37 cellular contexts compared by ENCODE assay signal in genomic region chr19:35273686-35274259, GRCh38. TPM values are rescaled to one million over a fixed set of nuclear protein-coding genes. Genes with fewer than 3 reads are reported as not detected.
DNase-seq lines count a peak whose midpoint lies in the region; ATAC-seq, FAIRE-seq and TF ChIP-seq lines count a peak whose summit lies in the region.
"Had no signal": no experiment of that assay in that cellular context is flagged by ENCODE, and none has a peak within 500 bp of the region (broad histone marks: within the 10 kb centered on the region; RNA-seq: fewer than 3 reads in every experiment).

No MANE protein-coding gene starts in this region.

- H3K9me3 ChIP-seq in liver (ENCODE audit: control insufficient read depth in 4 of 4, low read length in 3 of 4) (no peaks in the 10 kb centered on the region), HepG2 (ENCODE audit: low read length) (no peaks in the 10 kb centered on the region), MG63 (no peaks in the 10 kb centered on the region)
- H3K9me3 ChIP-seq: BE2C, Caco-2, esophagus squamous epithelium, heart left ventricle, mucosa of descending colon, upper lobe of left lung had no signal

- DNase-seq in HepG2 (ENCODE audit: low spot score) (no peak), WTC11 (ENCODE audit: low spot score) (no peak), naive B cell (no peak), superior temporal gyrus (ENCODE audit: extremely low spot score) (peak; percentile 29), DMS 273 (lab: John Stamatoyannopoulos, UW; ENCODE audit: unreplicated experiment) (no peak), MG63 (no peak), cortex of kidney (lab: John Stamatoyannopoulos, UW) (no peak)
- DNase-seq: ACHN; activated CD4-positive, alpha-beta T cell treated with anti-CD3 and anti-CD28 coated beads, Interleukin-2, amount 50 U/mL, for 4 hours; activated CD8-positive, alpha-beta memory T cell treated with anti-CD3 and anti-CD28 coated beads, Interleukin-2, amount 10 ng/mL, durations not matched to agents 7 days and 5 days; activated naive CD4-positive, alpha-beta T cell; activated naive CD8-positive, alpha-beta T cell treated with anti-CD3 and anti-CD28 coated beads, Interleukin-2, amount 50 U/mL, for 24 hours; activated T-cell treated with anti-CD3 and anti-CD28 coated beads, Interleukin-2, amount 50 U/mL, for 72 hours; BE2C; Caco-2; DMS79 treated with DMSO at 0.1 percent for 48 hours; esophagus squamous epithelium; foreskin melanocyte; GDM1; heart left ventricle; kidney glomerular epithelial cell; mucosa of descending colon; NCI-H1436 treated with DMSO at 0.1 percent for 48 hours; NCI-H2081 treated with DMSO at 0.1 percent for 48 hours; NCI-H345; SHP77; stimulated activated CD8-positive, alpha-beta memory T cell treated with anti-CD3 and anti-CD28 coated beads, Interleukin-4, amount 100 ng/mL, for 48 hours; T1000; upper lobe of left lung; WERI-Rb-1 had no signal

- no TSS peak for BruUV-seq in HepG2 (replicated peaks; lab: Mats Ljungman, UMichigan)

- H3K4me2 ChIP-seq in HepG2 (ENCODE audit: low read depth, low read length), result no peak overlapping the region
- H3K4me2 ChIP-seq: neural progenitor cell had no signal

- CTCF ChIA-PET in HepG2 (lab: Yijun Ruan, JAX; ENCODE audit: low intra/inter-chr PET ratio, low total read pairs), result no interaction called here
- CTCF ChIA-PET in WTC11 (lab: Charles Lee), result no interaction called here

- H3K27ac ChIP-seq in liver (ENCODE audit: low read depth in 1 of 2, low read length in 2 of 2) (peak overlapping the region; percentile 51 to 91), HepG2 (ENCODE audit: extremely low read length, insufficient read depth, low read length) (no peak overlapping the region)
- H3K27ac ChIP-seq: heart left ventricle, neural progenitor cell, upper lobe of left lung, WERI-Rb-1 had no signal

- peaks cover 7% of the 10 kb centered on the region for H3K79me2 ChIP-seq in HepG2 (ENCODE audit: insufficient read depth, low read length)

- H3K27ac Mint-ChIP-seq in WTC11 (peak overlapping the region; percentile 12; the same call in 1 of the 2 replicates), naive B cell (peak overlapping the region in 5 of 6 donors; percentile 39 to 86 (median 72))

- in situ Hi-C loops in HepG2 (cut with HindIII; ENCODE audit: extremely low pct_ligation_motif_present, low pct_unique_long_range_greater_than_20kb), result no loop called here

- TF ChIP-seq CTCF in liver (IDR thresholded peaks at IDR 0.05; ENCODE audit: low read depth, low read length, missing input control) (no peak), HepG2 (CRISPR knock-in tag; IDR thresholded peaks at IDR 0.05) (no peak), WTC11 (IDR thresholded peaks at IDR 0.05) (no peak)

- H3K27me3 ChIP-seq in liver (ENCODE audit: control insufficient read depth in 4 of 4, insufficient read depth in 4 of 4, low read length in 3 of 4) (no peaks in the 10 kb centered on the region), HepG2 (ENCODE audit: control insufficient read depth in 1 of 2, insufficient read depth in 2 of 2, low read length in 2 of 2) (no peaks in the 10 kb centered on the region), MG63 (no peaks in the 10 kb centered on the region)
- H3K27me3 ChIP-seq: BE2C, esophagus squamous epithelium, heart left ventricle, neural progenitor cell, upper lobe of left lung had no signal

- 87% methylated on average over 14 of the region's 14 CpGs for WGBS in liver
- WGBS in HepG2 (ENCODE audit: low lambda C conversion rate), result 89% methylated on average over 14 of the region's 14 CpGs

- H3K36me3 Mint-ChIP-seq in WTC11 (peaks cover 56% of the 10 kb centered on the region), naive B cell (peaks cover 13 to 26% of the 10 kb centered on the region in 2 donors)

- no peak for FAIRE-seq in HepG2 (lab: Jason Lieb, UNC)
- FAIRE-seq: endometrium had no signal

- ATAC-seq in HepG2 (no peak), WTC11 (no peak), naive B cell (ENCODE audit: low read depth in 2 of 2) (no peak)
- ATAC-seq: activated CD8-positive, alpha-beta memory T cell treated with anti-CD3 and anti-CD28 coated beads, Interleukin-2, amount 10 ng/mL, durations not matched to agents 7 days and 5 days; activated naive CD8-positive, alpha-beta T cell treated with anti-CD3 and anti-CD28 coated beads, Interleukin-2, amount 50 U/mL, for 24 hours; activated T-cell treated with anti-CD3 and anti-CD28 coated beads, Interleukin-2, amount 50 U/mL, for 72 hours; HCT116; heart left ventricle; mucosa of descending colon had no signal

- H3K4me3 Mint-ChIP-seq in WTC11 (no peak overlapping the region), naive B cell (peak overlapping the region in 3 of 8 donors; percentile 30 to 44 (median 42))
- H3K4me3 Mint-ChIP-seq: activated CD8-positive, alpha-beta memory T cell treated with anti-CD3 and anti-CD28 coated beads, Interleukin-2, amount 10 ng/mL, durations not matched to agents 7 days and 5 days; activated naive CD8-positive, alpha-beta T cell treated with anti-CD3 and anti-CD28 coated beads, Interleukin-2, amount 50 U/mL, for 24 hours; activated T-cell treated with anti-CD3 and anti-CD28 coated beads, Interleukin-2, amount 50 U/mL, for 72 hours had no signal

- TF ChIP-seq EP300 in HepG2 (IDR thresholded peaks at IDR 0.05; ENCODE audit: low read depth in 2 of 2, low read length in 2 of 2) (no peak), HepG2 (CRISPR knock-in tag; IDR thresholded peaks at IDR 0.05; ENCODE audit: borderline replicate concordance) (no peak)

- intact Hi-C loops in HepG2 (cut with micrococcal nuclease; ENCODE audit: unreplicated experiment), result no loop called here

- H3K4me1 Mint-ChIP-seq in WTC11 (no peaks in the 10 kb centered on the region), naive B cell (peaks cover 38 to 64% (median 52%) of the 10 kb centered on the region in 3 donors)

- H3K4me1 ChIP-seq in liver (ENCODE audit: control insufficient read depth in 4 of 4, insufficient read depth in 4 of 4, low read length in 3 of 4) (peaks cover 20 to 43% (median 32%) of the 10 kb centered on the region in 4 donors), HepG2 (ENCODE audit: insufficient read depth, low read length) (peaks cover 12% of the 10 kb centered on the region)
- H3K4me1 ChIP-seq: BE2C, neural progenitor cell had no signal

- TF ChIP-seq POLR2A in HepG2 (IDR thresholded peaks at IDR 0.05; ENCODE audit: insufficient read depth in 1 of 2, low read depth in 2 of 2, low read length in 2 of 2), result no peak

- no peaks in the 10 kb centered on the region for H4K20me1 ChIP-seq in HepG2 (ENCODE audit: insufficient read depth, low read length)

- H3K9ac ChIP-seq in liver (ENCODE audit: low read depth in 1 of 2, low read length in 2 of 2) (no peak overlapping the region), HepG2 (ENCODE audit: insufficient read depth, low read depth, low read length) (no peak overlapping the region)
- H3K9ac ChIP-seq: neural progenitor cell had no signal

- H3K27me3 Mint-ChIP-seq in WTC11 (ENCODE audit: low read depth), result no peaks in the 10 kb centered on the region
- no peaks in the 10 kb centered on the region for H3K27me3 Mint-ChIP-seq in naive B cell
- H3K27me3 Mint-ChIP-seq: activated CD8-positive, alpha-beta memory T cell treated with anti-CD3 and anti-CD28 coated beads, Interleukin-2, amount 10 ng/mL, durations not matched to agents 7 days and 5 days; activated naive CD8-positive, alpha-beta T cell treated with anti-CD3 and anti-CD28 coated beads, Interleukin-2, amount 50 U/mL, for 24 hours had no signal

- TF ChIP-seq RAD21 in liver (IDR thresholded peaks at IDR 0.05) (no peak), HepG2 (CRISPR knock-in tag; IDR thresholded peaks at IDR 0.05) (no peak)

- H3K4me3 ChIP-seq in liver (ENCODE audit: low read depth in 1 of 3, low read length in 3 of 3) (no peak overlapping the region), HepG2 (replicated peaks in 1 of 3; ENCODE audit: insufficient read depth in 1 of 3, low read depth in 2 of 3, low read length in 3 of 3) (no peak overlapping the region), MG63 (no peak overlapping the region)
- H3K4me3 ChIP-seq: esophagus squamous epithelium, heart left ventricle, lung, mucosa of descending colon, neural progenitor cell, upper lobe of left lung had no signal

- H3K36me3 ChIP-seq in liver (ENCODE audit: control insufficient read depth in 4 of 4, insufficient read depth in 3 of 4, low read depth in 1 of 4, low read length in 3 of 4) (peaks cover 0 to 19% (median 15%) of the 10 kb centered on the region in 4 donors), HepG2 (replicated peaks in 1 of 2; ENCODE audit: control insufficient read depth in 1 of 2, insufficient read depth in 2 of 2, low read length in 2 of 2) (peaks cover 26 to 47% of the 10 kb centered on the region in 2 experiments), MG63 (peaks cover 37% of the 10 kb centered on the region)

- POLR2A ChIA-PET in HepG2 (lab: Yijun Ruan, JAX) (interaction anchor here (1.1 kb wide), 1 partner anchor 8 kb away, joined by 4 read pairs; no protein-coding TSS in a partner anchor), WTC11 (lab: Charles Lee) (no interaction called here)

- H3K9me3 Mint-ChIP-seq in WTC11, result no peaks in the 10 kb centered on the region
- no peaks in the 10 kb centered on the region for H3K9me3 Mint-ChIP-seq in naive B cell
- H3K9me3 Mint-ChIP-seq: activated naive CD8-positive, alpha-beta T cell treated with anti-CD3 and anti-CD28 coated beads, Interleukin-2, amount 50 U/mL, for 24 hours; activated T-cell treated with anti-CD3 and anti-CD28 coated beads, Interleukin-2, amount 50 U/mL, for 72 hours; neural progenitor cell had no signal

- H2AFZ ChIP-seq in HepG2 (ENCODE audit: low read length), result no peak overlapping the region
- H2AFZ ChIP-seq: neural progenitor cell had no signal

RNA-seq across cellular contexts. Expression of gene USF2, which starts 5.0 kb away (rescaled TPM):
- 10 to 100 TPM; 31.6 to 80.2 TPM for total RNA-seq in liver
- polyA plus RNA-seq in liver, result 10 to 100 TPM; 22.8 to 85.9 TPM
- 44.8 and 54.9 TPM in 2 replicates for total RNA-seq in HepG2 (2016; rRNA removed; fragmentation: Illumina TruSeq; extraction: Trizol)
- total RNA-seq in HepG2 (2016; cell fraction: cytosol; rRNA removed; fragmentation: Illumina TruSeq; extraction: Trizol; ENCODE audit: low read depth), result 85.6 and 90.7 TPM in 2 replicates
- 38.6 and 58.5 TPM in 2 replicates for total RNA-seq in HepG2 (2016; cell fraction: insoluble cytoplasmic fraction; rRNA removed; fragmentation: Illumina TruSeq; extraction: Trizol)
- total RNA-seq in HepG2 (2016; cell fraction: membrane; rRNA removed; fragmentation: Illumina TruSeq; extraction: Trizol), result 116 and 121 TPM in 2 replicates
- total RNA-seq in HepG2 (2016; cell fraction: nucleus; rRNA removed; fragmentation: Illumina TruSeq; extraction: Trizol), result 31.0 and 31.5 TPM in 2 replicates
- 94.9 and 106 TPM in 2 replicates for polyA plus RNA-seq in HepG2 (2011; rRNA removed)
- 72.5 and 101 TPM in 2 replicates for polyA plus RNA-seq in HepG2 (2011; cell fraction: cytosol; rRNA removed)
- 179 and 216 TPM in 2 replicates for polyA plus RNA-seq in HepG2 (2011; cell fraction: nucleus; rRNA removed)
- 59.3 and 80.8 TPM in 2 replicates for polyA plus RNA-seq in HepG2 (2012)
- 180 and 204 TPM in 2 replicates for polyA plus RNA-seq in HepG2 (2016; cell fraction: cytosol; fragmentation: Illumina TruSeq; extraction: Trizol; ENCODE audit: low read depth)
- 76.3 and 81.0 TPM in 2 replicates for polyA plus RNA-seq in HepG2 (2016; cell fraction: insoluble cytoplasmic fraction; fragmentation: Illumina TruSeq; extraction: Trizol; ENCODE audit: low read depth)
- polyA plus RNA-seq in HepG2 (2016; cell fraction: membrane; fragmentation: Illumina TruSeq; extraction: Trizol; ENCODE audit: low read depth), result 201 and 210 TPM in 2 replicates
- polyA plus RNA-seq in HepG2 (2016; cell fraction: nucleus; fragmentation: Illumina TruSeq; extraction: Trizol; ENCODE audit: insufficient read depth, low read depth), result 122 and 131 TPM in 2 replicates
- polyA minus RNA-seq in HepG2 (2011; rRNA and poly(A)+ RNA removed; ENCODE audit: low replicate concordance), result 64.5 and 74.9 TPM in 2 replicates
- 28.8 and 32.4 TPM in 2 replicates for polyA minus RNA-seq in HepG2 (2011; cell fraction: cytosol; rRNA and poly(A)+ RNA removed)
- polyA minus RNA-seq in HepG2 (2011; cell fraction: nucleus; rRNA and poly(A)+ RNA removed), result 29.3 and 33.5 TPM in 2 replicates
- 109 to 127 TPM (median 120 TPM) in 3 replicates for total RNA-seq in WTC11 (2021)
- 10 to 100 TPM in 4 of 6 donors, 1 to 10 TPM in 2; 1.9 to 15.5 (median 10.4) TPM for polyA plus RNA-seq in naive B cell (ENCODE audit: low read depth in 6 of 6)
- total RNA-seq in MG63 (2014; rRNA removed; shearing (Covaris generic); ENCODE audit: low replicate concordance), result 73.5 and 85.5 TPM in 2 replicates

RNA-seq across cellular contexts. Expression of gene HAMP, which starts 8.6 kb away (rescaled TPM):
- total RNA-seq in liver (100 to 1,000 TPM in 1 of 2 donors, 10 to 100 TPM in 1; 18.8 to 204 TPM), HepG2 (2016; rRNA removed; fragmentation: Illumina TruSeq; extraction: Trizol) (25.7 and 47.6 TPM in 2 replicates), WTC11 (2021) (0.11 to 0.22 TPM (median 0.14 TPM) in 3 replicates)
- polyA plus RNA-seq in liver (1,000 to 10,000 TPM in 1 of 2 donors, 100 to 1,000 TPM in 1; 509 to 1,000 TPM), HepG2 (2011; rRNA removed) (36.1 and 73.0 TPM in 2 replicates), naive B cell (ENCODE audit: low read depth in 6 of 6) (under 1 TPM in 1 of 6 donors, not detected in 5; 0.12 TPM)
- total RNA-seq in HepG2 (2016; cell fraction: cytosol; rRNA removed; fragmentation: Illumina TruSeq; extraction: Trizol; ENCODE audit: low read depth), result 25.4 and 32.6 TPM in 2 replicates
- total RNA-seq in HepG2 (2016; cell fraction: insoluble cytoplasmic fraction; rRNA removed; fragmentation: Illumina TruSeq; extraction: Trizol), result 29.6 and 46.4 TPM in 2 replicates
- total RNA-seq in HepG2 (2016; cell fraction: membrane; rRNA removed; fragmentation: Illumina TruSeq; extraction: Trizol), result 20.2 and 24.3 TPM in 2 replicates
- 34.1 and 40.9 TPM in 2 replicates for total RNA-seq in HepG2 (2016; cell fraction: nucleus; rRNA removed; fragmentation: Illumina TruSeq; extraction: Trizol)
- polyA plus RNA-seq in HepG2 (2011; cell fraction: cytosol; rRNA removed), result 15.0 and 69.5 TPM in 2 replicates
- 13.2 and 42.5 TPM in 2 replicates for polyA plus RNA-seq in HepG2 (2011; cell fraction: nucleus; rRNA removed)
- polyA plus RNA-seq in HepG2 (2012), result 6.0 and 30.6 TPM in 2 replicates
- 29.7 and 32.2 TPM in 2 replicates for polyA plus RNA-seq in HepG2 (2016; cell fraction: cytosol; fragmentation: Illumina TruSeq; extraction: Trizol; ENCODE audit: low read depth)
- polyA plus RNA-seq in HepG2 (2016; cell fraction: insoluble cytoplasmic fraction; fragmentation: Illumina TruSeq; extraction: Trizol; ENCODE audit: low read depth), result 44.0 and 52.6 TPM in 2 replicates
- 28.8 and 30.2 TPM in 2 replicates for polyA plus RNA-seq in HepG2 (2016; cell fraction: membrane; fragmentation: Illumina TruSeq; extraction: Trizol; ENCODE audit: low read depth)
- 111 and 114 TPM in 2 replicates for polyA plus RNA-seq in HepG2 (2016; cell fraction: nucleus; fragmentation: Illumina TruSeq; extraction: Trizol; ENCODE audit: insufficient read depth, low read depth)
- 150 TPM in 1 of 2 replicates, not detected in the other for polyA minus RNA-seq in HepG2 (2011; rRNA and poly(A)+ RNA removed; ENCODE audit: low replicate concordance)
- 10.9 and 30.2 TPM in 2 replicates for polyA minus RNA-seq in HepG2 (2011; cell fraction: cytosol; rRNA and poly(A)+ RNA removed)
- 9.2 and 18.0 TPM in 2 replicates for polyA minus RNA-seq in HepG2 (2011; cell fraction: nucleus; rRNA and poly(A)+ RNA removed)
- total RNA-seq in MG63 (2014; rRNA removed; shearing (Covaris generic); ENCODE audit: low replicate concordance), result not detected in 2 replicates
- total RNA-seq: Caco-2, cardiac septum, esophagus squamous epithelium, mucosa of descending colon had no signal

RNA-seq across cellular contexts. Expression of gene MAG, which starts 18.2 kb away (rescaled TPM):
- 1 to 10 TPM in 1 of 2 donors, under 1 TPM in 1; 0.33 to 3.9 TPM for total RNA-seq in liver
- polyA plus RNA-seq in liver, result under 1 TPM in 1 of 2 donors, not detected in 1; 0.29 TPM
- total RNA-seq in HepG2 (2016; rRNA removed; fragmentation: Illumina TruSeq; extraction: Trizol), result 0.80 and 1.3 TPM in 2 replicates
- total RNA-seq in HepG2 (2016; cell fraction: cytosol; rRNA removed; fragmentation: Illumina TruSeq; extraction: Trizol; ENCODE audit: low read depth), result 0.26 and 0.71 TPM in 2 replicates
- total RNA-seq in HepG2 (2016; cell fraction: insoluble cytoplasmic fraction; rRNA removed; fragmentation: Illumina TruSeq; extraction: Trizol), result 0.56 and 0.87 TPM in 2 replicates
- 0.59 and 1.5 TPM in 2 replicates for total RNA-seq in HepG2 (2016; cell fraction: membrane; rRNA removed; fragmentation: Illumina TruSeq; extraction: Trizol)
- 1.6 and 2.6 TPM in 2 replicates for total RNA-seq in HepG2 (2016; cell fraction: nucleus; rRNA removed; fragmentation: Illumina TruSeq; extraction: Trizol)
- 0.17 and 0.20 TPM in 2 replicates for polyA plus RNA-seq in HepG2 (2011; rRNA removed)
- 0.13 and 0.27 TPM in 2 replicates for polyA plus RNA-seq in HepG2 (2011; cell fraction: cytosol; rRNA removed)
- 0.40 and 0.93 TPM in 2 replicates for polyA plus RNA-seq in HepG2 (2011; cell fraction: nucleus; rRNA removed)
- not detected in 2 replicates for polyA plus RNA-seq in HepG2 (2012)
- polyA plus RNA-seq in HepG2 (2016; cell fraction: cytosol; fragmentation: Illumina TruSeq; extraction: Trizol; ENCODE audit: low read depth), result 0.70 TPM in 2 replicates
- 0.38 and 1.3 TPM in 2 replicates for polyA plus RNA-seq in HepG2 (2016; cell fraction: insoluble cytoplasmic fraction; fragmentation: Illumina TruSeq; extraction: Trizol; ENCODE audit: low read depth)
- 0.24 and 0.97 TPM in 2 replicates for polyA plus RNA-seq in HepG2 (2016; cell fraction: membrane; fragmentation: Illumina TruSeq; extraction: Trizol; ENCODE audit: low read depth)
- polyA plus RNA-seq in HepG2 (2016; cell fraction: nucleus; fragmentation: Illumina TruSeq; extraction: Trizol; ENCODE audit: insufficient read depth, low read depth), result 0.82 and 1.5 TPM in 2 replicates
- not detected in 2 replicates for polyA minus RNA-seq in HepG2 (2011; rRNA and poly(A)+ RNA removed; ENCODE audit: low replicate concordance)
- polyA minus RNA-seq in HepG2 (2011; cell fraction: cytosol; rRNA and poly(A)+ RNA removed), result not detected in 2 replicates
- polyA minus RNA-seq in HepG2 (2011; cell fraction: nucleus; rRNA and poly(A)+ RNA removed), result 0.64 and 0.75 TPM in 2 replicates
- 0.23 to 0.53 TPM (median 0.46 TPM) in 3 replicates for total RNA-seq in WTC11 (2021)
- under 1 TPM in 4 of 6 donors, not detected in 2; 0.12 to 0.41 (median 0.29) TPM for polyA plus RNA-seq in naive B cell (ENCODE audit: low read depth in 6 of 6)
- total RNA-seq in MG63 (2014; rRNA removed; shearing (Covaris generic); ENCODE audit: low replicate concordance), result not detected in 2 replicates
- total RNA-seq: cardiac septum, dermis microvascular lymphatic vessel endothelial cell had no signal

RNA-seq across cellular contexts. Expression of gene LSR, which starts 25.0 kb away (rescaled TPM):
- total RNA-seq in liver (10 to 100 TPM; 33.7 to 48.6 TPM), HepG2 (2016; rRNA removed; fragmentation: Illumina TruSeq; extraction: Trizol) (14.2 and 29.2 TPM in 2 replicates), WTC11 (2021) (126 to 132 TPM (median 130 TPM) in 3 replicates)
- polyA plus RNA-seq in liver (100 to 1,000 TPM in 1 of 2 donors, 10 to 100 TPM in 1; 47.3 to 150 TPM), HepG2 (2011; rRNA removed) (79.2 and 111 TPM in 2 replicates), naive B cell (ENCODE audit: low read depth in 6 of 6) (10 to 100 TPM; 11.7 to 46.3 (median 34.8) TPM)
- 8.7 and 9.3 TPM in 2 replicates for total RNA-seq in HepG2 (2016; cell fraction: cytosol; rRNA removed; fragmentation: Illumina TruSeq; extraction: Trizol; ENCODE audit: low read depth)
- total RNA-seq in HepG2 (2016; cell fraction: insoluble cytoplasmic fraction; rRNA removed; fragmentation: Illumina TruSeq; extraction: Trizol), result 15.3 and 31.4 TPM in 2 replicates
- 15.2 and 21.9 TPM in 2 replicates for total RNA-seq in HepG2 (2016; cell fraction: membrane; rRNA removed; fragmentation: Illumina TruSeq; extraction: Trizol)
- total RNA-seq in HepG2 (2016; cell fraction: nucleus; rRNA removed; fragmentation: Illumina TruSeq; extraction: Trizol), result 43.9 and 48.2 TPM in 2 replicates
- polyA plus RNA-seq in HepG2 (2011; cell fraction: cytosol; rRNA removed), result 44.4 and 71.0 TPM in 2 replicates
- 93.8 and 94.9 TPM in 2 replicates for polyA plus RNA-seq in HepG2 (2011; cell fraction: nucleus; rRNA removed)
- 67.7 and 97.6 TPM in 2 replicates for polyA plus RNA-seq in HepG2 (2012)
- polyA plus RNA-seq in HepG2 (2016; cell fraction: cytosol; fragmentation: Illumina TruSeq; extraction: Trizol; ENCODE audit: low read depth), result 15.7 and 17.3 TPM in 2 replicates
- polyA plus RNA-seq in HepG2 (2016; cell fraction: insoluble cytoplasmic fraction; fragmentation: Illumina TruSeq; extraction: Trizol; ENCODE audit: low read depth), result 25.8 and 27.8 TPM in 2 replicates
- 21.9 and 23.9 TPM in 2 replicates for polyA plus RNA-seq in HepG2 (2016; cell fraction: membrane; fragmentation: Illumina TruSeq; extraction: Trizol; ENCODE audit: low read depth)
- polyA plus RNA-seq in HepG2 (2016; cell fraction: nucleus; fragmentation: Illumina TruSeq; extraction: Trizol; ENCODE audit: insufficient read depth, low read depth), result 110 and 128 TPM in 2 replicates
- 87.8 and 296 TPM in 2 replicates for polyA minus RNA-seq in HepG2 (2011; rRNA and poly(A)+ RNA removed; ENCODE audit: low replicate concordance)
- polyA minus RNA-seq in HepG2 (2011; cell fraction: cytosol; rRNA and poly(A)+ RNA removed), result 103 and 111 TPM in 2 replicates
- polyA minus RNA-seq in HepG2 (2011; cell fraction: nucleus; rRNA and poly(A)+ RNA removed), result 64.0 and 64.9 TPM in 2 replicates
- 0.33 TPM in 1 of 2 replicates, not detected in the other for total RNA-seq in MG63 (2014; rRNA removed; shearing (Covaris generic); ENCODE audit: low replicate concordance)

RNA-seq across cellular contexts. Expression of gene FAM187B, which starts 45.2 kb away (rescaled TPM):
- total RNA-seq in liver (under 1 TPM in 1 of 2 donors, not detected in 1; 0.17 TPM), HepG2 (2016; rRNA removed; fragmentation: Illumina TruSeq; extraction: Trizol) (not detected in 2 replicates), WTC11 (2021) (0.16 to 0.20 TPM in 2 of 3 replicates, not detected in the other)
- polyA plus RNA-seq in liver (not detected), HepG2 (2011; rRNA removed) (not detected in 2 replicates), naive B cell (ENCODE audit: low read depth in 6 of 6) (not detected)
- total RNA-seq in HepG2 (2016; cell fraction: cytosol; rRNA removed; fragmentation: Illumina TruSeq; extraction: Trizol; ENCODE audit: low read depth), result not detected in 2 replicates
- not detected in 2 replicates for total RNA-seq in HepG2 (2016; cell fraction: insoluble cytoplasmic fraction; rRNA removed; fragmentation: Illumina TruSeq; extraction: Trizol)
- not detected in 2 replicates for total RNA-seq in HepG2 (2016; cell fraction: membrane; rRNA removed; fragmentation: Illumina TruSeq; extraction: Trizol)
- not detected in 2 replicates for total RNA-seq in HepG2 (2016; cell fraction: nucleus; rRNA removed; fragmentation: Illumina TruSeq; extraction: Trizol)
- polyA plus RNA-seq in HepG2 (2011; cell fraction: cytosol; rRNA removed), result not detected in 2 replicates
- not detected in 2 replicates for polyA plus RNA-seq in HepG2 (2011; cell fraction: nucleus; rRNA removed)
- polyA plus RNA-seq in HepG2 (2012), result not detected in 2 replicates
- polyA plus RNA-seq in HepG2 (2016; cell fraction: cytosol; fragmentation: Illumina TruSeq; extraction: Trizol; ENCODE audit: low read depth), result not detected in 2 replicates
- polyA plus RNA-seq in HepG2 (2016; cell fraction: insoluble cytoplasmic fraction; fragmentation: Illumina TruSeq; extraction: Trizol; ENCODE audit: low read depth), result not detected in 2 replicates
- not detected in 2 replicates for polyA plus RNA-seq in HepG2 (2016; cell fraction: membrane; fragmentation: Illumina TruSeq; extraction: Trizol; ENCODE audit: low read depth)
- polyA plus RNA-seq in HepG2 (2016; cell fraction: nucleus; fragmentation: Illumina TruSeq; extraction: Trizol; ENCODE audit: insufficient read depth, low read depth), result not detected in 2 replicates
- not detected in 2 replicates for polyA minus RNA-seq in HepG2 (2011; rRNA and poly(A)+ RNA removed; ENCODE audit: low replicate concordance)
- not detected in 2 replicates for polyA minus RNA-seq in HepG2 (2011; cell fraction: cytosol; rRNA and poly(A)+ RNA removed)
- not detected in 2 replicates for polyA minus RNA-seq in HepG2 (2011; cell fraction: nucleus; rRNA and poly(A)+ RNA removed)
- total RNA-seq in MG63 (2014; rRNA removed; shearing (Covaris generic); ENCODE audit: low replicate concordance), result not detected in 2 replicates
- total RNA-seq: activated CD8-positive, alpha-beta memory T cell treated with anti-CD3 and anti-CD28 coated beads, Interleukin-2, amount 10 ng/mL, durations not matched to agents 7 days and 5 days; activated T-cell treated with anti-CD3 and anti-CD28 coated beads, Interleukin-2, amount 50 U/mL, for 72 hours; Caco-2; cardiac septum; dermis microvascular lymphatic vessel endothelial cell; esophagus squamous epithelium; heart left ventricle; mucosa of descending colon; upper lobe of left lung had no signal

Comparison
In these comparisons a context has a peak if more than half of its experiments do, and no peak if none do; other contexts are left out.
1. RNA of gene HAMP, which starts 8.6 kb away (total RNA-seq): 18.8 to 204 TPM in liver and 20.2 to 47.6 TPM in HepG2; 0.11 to 0.22 TPM in WTC11 and not detected in MG63; every median in the first group is over 10 times any median in the second.